8 cellular contexts compared by ENCODE assay signal in genomic region chr17:60678118-60678444, GRCh38. TPM values are rescaled to one million over a fixed set of nuclear protein-coding genes. Genes with fewer than 3 reads are reported as not detected.
DNase-seq lines count a peak whose midpoint lies in the region; ATAC-seq and TF ChIP-seq lines count a peak whose summit lies in the region.

No MANE protein-coding gene starts in this region.

- H3K27me3 ChIP-seq in colonic mucosa, result no peaks in the 10 kb centered on the region

- intact Hi-C loops in CD14-positive monocyte (cut with micrococcal nuclease) (loop anchor here in 1 of 2 donors (10.0 kb wide), 1 partner anchor 1247 kb away; the partner anchor contains the start of gene INTS2), colonic mucosa (cut with DNase I) (no loop called here), natural killer cell (cut with micrococcal nuclease) (no loop called here)

- H3K4me3 ChIP-seq in colonic mucosa, result peak overlapping the region; percentile 73

- peak overlapping the region; percentile 73 for H3K27ac ChIP-seq in colonic mucosa

- H3K27me3 Mint-ChIP-seq in CD14-positive monocyte (ENCODE audit: low read depth in 3 of 3) (peaks cover 0 to 4% (median 3%) of the 10 kb centered on the region in 3 donors), natural killer cell (ENCODE audit: low read depth in 2 of 2) (no peaks in the 10 kb centered on the region)

- DNase-seq in CD14-positive monocyte (ENCODE audit: low spot score), result no peak
- DNase-seq in KG1 (lab: John Stamatoyannopoulos, UW), result peak; percentile 31
- DNase-seq in colonic mucosa, result no peak
- DNase-seq in natural killer cell, result no peak
- DNase-seq in SKM-1 treated with dmso at 0.1 percent for 144 hours (lab: John Stamatoyannopoulos, UW; ENCODE audit: unreplicated experiment), result no peak
- DNase-seq in stimulated activated CD4-positive, alpha-beta T cell treated with anti-CD3 and anti-CD28 coated beads, Interleukin-15, amount 100 ng/mL, for 24 hours, result no peak
- no peak for DNase-seq in stimulated activated naive CD4-positive, alpha-beta T cell (lab: John Stamatoyannopoulos, UW)

- H3K9ac ChIP-seq in colonic mucosa (ENCODE audit: low read depth in 2 of 2, low read length in 2 of 2), result peak overlapping the region; percentile 81 to 83

- H3K9me3 ChIP-seq in colonic mucosa, result no peaks in the 10 kb centered on the region

- H3K36me3 ChIP-seq in colonic mucosa, result no peaks in the 10 kb centered on the region

- H3K4me1 Mint-ChIP-seq in CD14-positive monocyte (peaks cover 15% of the 10 kb centered on the region), natural killer cell (peaks cover 20 to 31% of the 10 kb centered on the region in 2 donors)

- H3K9me3 Mint-ChIP-seq in CD14-positive monocyte (peaks cover 0 to 9% (median 7%) of the 10 kb centered on the region in 7 donors), natural killer cell (peaks cover 0 to 2% of the 10 kb centered on the region in 2 donors)

- H3K27ac Mint-ChIP-seq in CD14-positive monocyte, result peak overlapping the region; percentile 84 to 99 (median 97)
- H3K27ac Mint-ChIP-seq in natural killer cell, result peak overlapping the region; percentile 97 to 100

- no peak for ATAC-seq in natural killer cell
- ATAC-seq in HG03095 (IDR thresholded peaks at IDR 0.05; ENCODE audit: unreplicated experiment), result no peak

- H3K4me1 ChIP-seq in colonic mucosa, result peaks cover 3% of the 10 kb centered on the region

- H3K36me3 Mint-ChIP-seq in CD14-positive monocyte (peaks cover 5 to 19% of the 10 kb centered on the region in 2 donors), natural killer cell (no peaks in the 10 kb centered on the region)

- TF ChIP-seq CTCF in CD14-positive monocyte (IDR thresholded peaks at IDR 0.05) (no peak), colonic mucosa (IDR thresholded peaks at IDR 0.05) (no peak), natural killer cell (IDR thresholded peaks at IDR 0.05) (no peak)

- H3K4me3 Mint-ChIP-seq in CD14-positive monocyte (peak overlapping the region; percentile 98), natural killer cell (peak overlapping the region; percentile 96)

RNA-seq across cellular contexts. Expression of gene BCAS3, which starts 0.4 kb away (rescaled TPM):
- polyA plus RNA-seq in CD14-positive monocyte, result 10 to 100 TPM; 14.7 to 19.1 TPM
- total RNA-seq in colonic mucosa (10 to 100 TPM; 11.0 to 17.8 TPM), natural killer cell (10 to 100 TPM; 60.5 to 87.8 (median 72.0) TPM)
